Comparison of ENCODE assay signal across 9 cellular contexts in genomic region chr1:226001852-226002666, GRCh38. TPM values are rescaled to one million over a fixed set of nuclear protein-coding genes. Genes with fewer than 3 reads are reported as not detected.
DNase-seq lines count a peak whose midpoint lies in the region; ATAC-seq, FAIRE-seq and TF ChIP-seq lines count a peak whose summit lies in the region.
"Had no signal": no experiment of that assay in that cellular context is flagged by ENCODE, and none has a peak within 500 bp of the region (broad histone marks: within the 10 kb centered on the region; RNA-seq: fewer than 3 reads in every experiment).

No MANE protein-coding gene starts in this region.

- no peak overlapping the region for H3K9ac ChIP-seq in mesenchymal stem cell (ENCODE audit: low read length)

- H3K4me3 Mint-ChIP-seq in chondrocyte (ENCODE audit: unreplicated experiment), result no peak overlapping the region
- peak overlapping the region; percentile 63 to 73 for H3K4me3 Mint-ChIP-seq in stimulated activated naive B cell treated with anti-CD40 and anti-IgM and Interleukin-4, amounts not matched to agents 10 μg/mL and 1 μg/mL and 100 μg/mL, for 72 hours

- no peak overlapping the region for H3K4ac ChIP-seq in mesenchymal stem cell (ENCODE audit: low read depth in 1 of 2, low read length in 2 of 2)

- H2BK5ac ChIP-seq in mesenchymal stem cell (ENCODE audit: low read depth, low read length, poor library complexity, severe bottlenecking), result no peak overlapping the region

- no peak overlapping the region for H3K14ac ChIP-seq in mesenchymal stem cell (ENCODE audit: low read length in 2 of 2)

- H3K27ac Mint-ChIP-seq in chondrocyte (ENCODE audit: unreplicated experiment), result peak overlapping the region; percentile 19
- peak overlapping the region; percentile 97 for H3K27ac Mint-ChIP-seq in stimulated activated naive B cell treated with anti-CD40 and anti-IgM and Interleukin-4, amounts not matched to agents 10 μg/mL and 1 μg/mL and 100 μg/mL, for 72 hours

- H2BK120ac ChIP-seq in mesenchymal stem cell (ENCODE audit: low read depth, low read length), result no peak overlapping the region

- H4K8ac ChIP-seq in mesenchymal stem cell (ENCODE audit: low read length), result no peak overlapping the region

- no peak overlapping the region for H2BK15ac ChIP-seq in mesenchymal stem cell (ENCODE audit: low read depth, poor library complexity, severe bottlenecking)

- H3K27me3 Mint-ChIP-seq in chondrocyte (ENCODE audit: low read depth), result no peaks in the 10 kb centered on the region
- H3K27me3 Mint-ChIP-seq in stimulated activated naive B cell treated with anti-CD40 and anti-IgM and Interleukin-4, amounts not matched to agents 10 μg/mL and 1 μg/mL and 100 μg/mL, for 72 hours, result no peaks in the 10 kb centered on the region

- H3K18ac ChIP-seq in mesenchymal stem cell (ENCODE audit: low read depth in 1 of 2, low read length in 2 of 2), result peak overlapping the region in 1 of 2 experiments; percentile 35

- H3K36me3 Mint-ChIP-seq in chondrocyte (ENCODE audit: low read depth), result peaks cover 1% of the 10 kb centered on the region
- peaks cover 3 to 4% of the 10 kb centered on the region in 2 donors for H3K36me3 Mint-ChIP-seq in stimulated activated naive B cell treated with anti-CD40 and anti-IgM and Interleukin-4, amounts not matched to agents 10 μg/mL and 1 μg/mL and 100 μg/mL, for 72 hours

- H3K9me3 ChIP-seq in A549, result no peaks in the 10 kb centered on the region
- H3K9me3 ChIP-seq in mesenchymal stem cell (ENCODE audit: control insufficient read depth, low read length), result no peaks in the 10 kb centered on the region

- H2AFZ ChIP-seq in mesenchymal stem cell (ENCODE audit: low read depth, low read length), result peak overlapping the region; percentile 83

- H3K79me1 ChIP-seq in mesenchymal stem cell (replicated peaks; ENCODE audit: low read length, poor library complexity, severe bottlenecking), result no peaks in the 10 kb centered on the region

- TF ChIP-seq EP300 in A549 (IDR thresholded peaks at IDR 0.05), result no peak

- no peaks in the 10 kb centered on the region for H3K27me3 ChIP-seq in mesenchymal stem cell (ENCODE audit: control insufficient read depth in 1 of 2, insufficient read depth in 1 of 2, low read length in 2 of 2)

- no peak for TF ChIP-seq POLR2A in A549 (IDR thresholded peaks at IDR 0.05; ENCODE audit: low read length)

- ATAC-seq in A549, result no peak
- ATAC-seq in GM19463 (IDR thresholded peaks at IDR 0.05; ENCODE audit: unreplicated experiment), result peak; percentile 21
- ATAC-seq in stimulated activated naive B cell treated with anti-CD40 and anti-IgM and Interleukin-4, amounts not matched to agents 10 μg/mL and 1 μg/mL and 100 μg/mL, for 72 hours (replicated peaks), result peak; percentile 64 to 66
- ATAC-seq in GM18867 (IDR thresholded peaks at IDR 0.05; ENCODE audit: unreplicated experiment), result no peak

- peak overlapping the region; percentile 0; the same call in 1 of the 3 replicates for H3K4me2 ChIP-seq in A549
- no peak overlapping the region for H3K4me2 ChIP-seq in mesenchymal stem cell (ENCODE audit: low read length, poor library complexity, severe bottlenecking)

- H2AK5ac ChIP-seq in mesenchymal stem cell (ENCODE audit: low read length, severe bottlenecking), result no peak overlapping the region

- H3K9me3 Mint-ChIP-seq in chondrocyte (ENCODE audit: low read depth), result no peaks in the 10 kb centered on the region
- peaks cover 1 to 5% of the 10 kb centered on the region in 2 donors for H3K9me3 Mint-ChIP-seq in stimulated activated naive B cell treated with anti-CD40 and anti-IgM and Interleukin-4, amounts not matched to agents 10 μg/mL and 1 μg/mL and 100 μg/mL, for 72 hours

- FAIRE-seq in A549 (lab: Jason Lieb, UNC), result no peak
- FAIRE-seq: frontal cortex had no signal

- TF ChIP-seq RAD21 in A549 (conservative IDR thresholded peaks at IDR 0.05 in 1 of 2, IDR thresholded peaks at IDR 0.05 in 1 of 2), result no peak

- no peak for TF ChIP-seq CTCF in A549 (IDR thresholded peaks at IDR 0.05)
- TF ChIP-seq CTCF in VCaP (conservative IDR thresholded peaks at IDR 0.05), result no peak
- TF ChIP-seq CTCF in chondrocyte (IDR thresholded peaks at IDR 0.05), result no peak

- WGBS in A549 (ENCODE audit: missing lambda C conversion rate), result 75% methylated on average over 9 of the region's 9 CpGs
- 73% methylated on average over 9 of the region's 9 CpGs for WGBS in mesenchymal stem cell

- no peaks in the 10 kb centered on the region for H3K36me3 ChIP-seq in mesenchymal stem cell (ENCODE audit: control insufficient read depth in 1 of 2, insufficient read depth in 2 of 2, low read depth in 1 of 2, low read length in 2 of 2)

- peaks cover 24% of the 10 kb centered on the region; the same call in 2 of the 3 replicates for H3K4me1 ChIP-seq in A549
- peaks cover 9% of the 10 kb centered on the region for H3K4me1 ChIP-seq in mesenchymal stem cell (ENCODE audit: control insufficient read depth, insufficient read depth, low read depth, low read length)

- POLR2A ChIA-PET in A549 (lab: Yijun Ruan, JAX), result interaction anchor here (1.0 kb wide), 1 partner anchor 60 kb away, joined by 3 read pairs; no protein-coding TSS in a partner anchor

- H3K4me3 ChIP-seq in A549 (no peak overlapping the region), mesenchymal stem cell (ENCODE audit: insufficient read depth in 1 of 2, low read depth in 1 of 2, low read length in 2 of 2) (no peak overlapping the region)

- H3K27ac ChIP-seq in A549 (no peak overlapping the region), VCaP (peak overlapping the region; percentile 68), mesenchymal stem cell (ENCODE audit: low read length, poor library complexity, severe bottlenecking) (no peak overlapping the region)

- H3K23ac ChIP-seq in mesenchymal stem cell (ENCODE audit: low read length in 2 of 2), result no peak overlapping the region

- peak overlapping the region; percentile 35 for H4K91ac ChIP-seq in mesenchymal stem cell (ENCODE audit: low read length)

- H3K4me1 Mint-ChIP-seq in chondrocyte (ENCODE audit: low read depth), result peaks cover 35% of the 10 kb centered on the region
- H3K4me1 Mint-ChIP-seq in stimulated activated naive B cell treated with anti-CD40 and anti-IgM and Interleukin-4, amounts not matched to agents 10 μg/mL and 1 μg/mL and 100 μg/mL, for 72 hours, result peaks cover 37 to 54% of the 10 kb centered on the region in 2 donors

- CTCF ChIA-PET in A549 (lab: Yijun Ruan, JAX), result no interaction called here

- H2BK12ac ChIP-seq in mesenchymal stem cell (ENCODE audit: low read length in 2 of 2), result peak overlapping the region in 1 of 2 experiments; percentile 49

- DNase-seq in A549 (ENCODE audit: low read depth in 1 of 2, low spot score in 1 of 2) (peak in 1 of 2 experiments; percentile 17), NCI-H1930 (lab: John Stamatoyannopoulos, UW) (peak; percentile 13 to 45), chondrocyte (ENCODE audit: low spot score) (no peak), mesenchymal stem cell (no peak)
- peak; percentile 83 for DNase-seq in stimulated activated naive B cell treated with anti-CD40 and anti-IgM and Interleukin-4, amounts not matched to agents 10 μg/mL and 1 μg/mL and 100 μg/mL, for 72 hours

TF ChIP-seq in A549, 52 proteins besides CTCF, POLR2A, EP300 and RAD21 (continues in another document):
- TF ChIP-seq KDM5A (IDR thresholded peaks at IDR 0.05), result no peak
- TF ChIP-seq, protein P1, sequence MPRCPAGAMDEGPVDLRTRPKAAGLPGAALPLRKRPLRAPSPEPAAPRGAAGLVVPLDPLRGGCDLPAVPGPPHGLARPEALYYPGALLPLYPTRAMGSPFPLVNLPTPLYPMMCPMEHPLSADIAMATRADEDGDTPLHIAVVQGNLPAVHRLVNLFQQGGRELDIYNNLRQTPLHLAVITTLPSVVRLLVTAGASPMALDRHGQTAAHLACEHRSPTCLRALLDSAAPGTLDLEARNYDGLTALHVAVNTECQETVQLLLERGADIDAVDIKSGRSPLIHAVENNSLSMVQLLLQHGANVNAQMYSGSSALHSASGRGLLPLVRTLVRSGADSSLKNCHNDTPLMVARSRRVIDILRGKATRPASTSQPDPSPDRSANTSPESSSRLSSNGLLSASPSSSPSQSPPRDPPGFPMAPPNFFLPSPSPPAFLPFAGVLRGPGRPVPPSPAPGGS (IDR thresholded peaks at IDR 0.05), result no peak
- TF ChIP-seq SREBF2 (IDR thresholded peaks at IDR 0.05), result no peak
- TF ChIP-seq HES2 (IDR thresholded peaks at IDR 0.05), result no peak
- no peak for TF ChIP-seq MAZ (IDR thresholded peaks at IDR 0.05; ENCODE audit: borderline replicate concordance, low read depth, low read length)
- TF ChIP-seq CHD2 (IDR thresholded peaks at IDR 0.05; ENCODE audit: low read length, partially characterized antibody), result no peak

RNA-seq across cellular contexts. Expression of gene SDE2, which starts 2.9 kb away (rescaled TPM):
- polyA plus RNA-seq in A549 (2011; rRNA removed) (15.6 and 24.8 TPM in 2 replicates), A549 (2017; fragmentation: RNase III; extraction: RNeasy Plus Mini Kit Qiagen cat#74134 plus additional on column Dnase treatment) (8.4 to 9.2 TPM (median 8.8 TPM) in 3 replicates)
- 5.0 and 5.4 TPM in 2 replicates for polyA plus RNA-seq in A549 (2012; cell fraction: cytosol; rRNA removed)
- 3.6 and 8.2 TPM in 2 replicates for polyA plus RNA-seq in A549 (2012; cell fraction: nucleus; rRNA removed)
- 11.2 and 13.6 TPM in 2 replicates for polyA minus RNA-seq in A549 (2011; rRNA and poly(A)+ RNA removed)
- total RNA-seq in chondrocyte, result 20.8 to 21.9 TPM (median 21.5 TPM) in 3 replicates
- polyA plus RNA-seq in mesenchymal stem cell (2013, experiment 1 of 2), result 10.6 TPM
- polyA plus RNA-seq in mesenchymal stem cell (2013, experiment 2 of 2), result 11.2 TPM

Comparison
In these comparisons a context has a peak if more than half of its experiments do, and no peak if none do; other contexts are left out.
1. ATAC-seq: peak in GM19463 (single experiment) and stimulated activated naive B cell treated with anti-CD40 and anti-IgM and Interleukin-4, amounts not matched to agents 10 μg/mL and 1 μg/mL and 100 μg/mL, for 72 hours (2 of 2); none in A549 (0 of 2) and GM18867 (single experiment).
2. DNase-seq: peak in NCI-H1930 (2 of 2) and stimulated activated naive B cell treated with anti-CD40 and anti-IgM and Interleukin-4, amounts not matched to agents 10 μg/mL and 1 μg/mL and 100 μg/mL, for 72 hours (single experiment); none in chondrocyte (single experiment) and mesenchymal stem cell (single experiment).